ENCODE assay signal across 25 cellular contexts in genomic region chr14:99217556-99217955, GRCh38. TPM values are rescaled to one million over a fixed set of nuclear protein-coding genes. Genes with fewer than 3 reads are reported as not detected.
A peak's percentile ranks its signal among the peaks of the same experiment; 100 is the strongest.
DNase-seq lines count a peak whose midpoint lies in the region; ATAC-seq lines count a peak whose summit lies in the region.
"Had no signal": no experiment of that assay in that cellular context is flagged by ENCODE, and none has a peak within 500 bp of the region (broad histone marks: within the 10 kb centered on the region; RNA-seq: fewer than 3 reads in every experiment).

No MANE protein-coding gene starts in this region.

- no peak for ATAC-seq in activated CD4-positive, alpha-beta T cell treated with anti-CD3 and anti-CD28 coated beads for 36 hours
- no peak for ATAC-seq in activated naive CD4-positive, alpha-beta T cell treated with anti-CD3 and anti-CD28 coated beads, Interleukin-2, amount 50 U/mL, for 72 hours
- peak; percentile 6 for ATAC-seq in naive thymus-derived CD4-positive, alpha-beta T cell
- no peak for ATAC-seq in GM19023 (IDR thresholded peaks at IDR 0.05; ENCODE audit: unreplicated experiment)
- ATAC-seq: lower lobe of right lung, right cardiac atrium, SK-N-SH treated with all-trans-retinoic acid at 6 μM for 48 hours had no signal

- H3K4me1 Mint-ChIP-seq in activated CD4-positive, alpha-beta T cell treated with anti-CD3 and anti-CD28 coated beads for 36 hours, result peaks cover 91% of the 10 kb centered on the region
- H3K4me1 Mint-ChIP-seq in CD8-positive, alpha-beta memory T cell, result peaks cover 91 to 97% (median 96%) of the 10 kb centered on the region in 3 donors
- H3K4me1 Mint-ChIP-seq in naive thymus-derived CD4-positive, alpha-beta T cell, result peaks cover 69 to 99% (median 92%) of the 10 kb centered on the region in 7 donors
- H3K4me1 Mint-ChIP-seq: activated B cell treated with CpG ODN at 0.5 μM for 24 hours, neural crest cell had no signal

- H3K9me3 Mint-ChIP-seq in activated CD4-positive, alpha-beta T cell treated with anti-CD3 and anti-CD28 coated beads for 36 hours (ENCODE audit: low read depth), result no peaks in the 10 kb centered on the region
- no peaks in the 10 kb centered on the region for H3K9me3 Mint-ChIP-seq in CD8-positive, alpha-beta memory T cell
- no peaks in the 10 kb centered on the region for H3K9me3 Mint-ChIP-seq in activated naive CD4-positive, alpha-beta T cell treated with anti-CD3 and anti-CD28 coated beads, Interleukin-2, amount 50 U/mL, for 72 hours
- H3K9me3 Mint-ChIP-seq in naive thymus-derived CD4-positive, alpha-beta T cell, result peaks cover 0 to 7% (median 0%) of the 10 kb centered on the region in 11 donors
- H3K9me3 Mint-ChIP-seq: activated B cell treated with CpG ODN at 0.5 μM for 24 hours; activated T-helper 1 cell treated with anti-CD3 and anti-CD28 coated beads, Interleukin-12 subunit alpha, Interleukin-12 subunit beta, Interleukin-2, Interleukin-4 antibody, amounts not matched to agents 30 ng/mL and 10 ng/mL and 1 ng/mL, durations not matched to agents 14 hours and 24 hours and 36 hours; neural crest cell had no signal

- no peaks in the 10 kb centered on the region for H3K27me3 ChIP-seq in CD8-positive, alpha-beta memory T cell (ENCODE audit: insufficient read depth, low read length, poor library complexity, severe bottlenecking)
- H3K27me3 ChIP-seq in naive thymus-derived CD4-positive, alpha-beta T cell (ENCODE audit: control insufficient read depth in 2 of 2, insufficient read depth in 2 of 2, low read length in 2 of 2), result no peaks in the 10 kb centered on the region

- no peak overlapping the region for H3K4me3 Mint-ChIP-seq in activated CD4-positive, alpha-beta T cell treated with anti-CD3 and anti-CD28 coated beads for 36 hours
- H3K4me3 Mint-ChIP-seq in CD8-positive, alpha-beta memory T cell, result peak overlapping the region in 6 of 7 donors; percentile 42 to 84 (median 74)
- peak overlapping the region; percentile 79 to 94 (median 88) for H3K4me3 Mint-ChIP-seq in naive thymus-derived CD4-positive, alpha-beta T cell
- H3K4me3 Mint-ChIP-seq: activated B cell treated with CpG ODN at 0.5 μM for 24 hours, neural crest cell had no signal

- CTCF ChIA-PET in activated CD4-positive, alpha-beta T cell treated with anti-CD3 and anti-CD28 coated beads for 36 hours (lab: Charles Lee), result interaction anchor here (0.6 to 1.5 kb wide), 5 partner anchors 11 to 29 kb away, joined by 3 to 8 read pairs (median 3); no protein-coding TSS in a partner anchor
- CTCF ChIA-PET in CD8-positive, alpha-beta memory T cell (lab: Charles Lee), result interaction anchor here (1.6 to 4.3 kb wide), 3 partner anchors 9 to 50 kb away, joined by 8 to 29 read pairs (median 10); no protein-coding TSS in a partner anchor
- CTCF ChIA-PET in naive thymus-derived CD4-positive, alpha-beta T cell (lab: Charles Lee), result interaction anchor here (0.7 to 2.2 kb wide), 2 partner anchors 10 to 12 kb away, joined by 3 to 9 read pairs; no protein-coding TSS in a partner anchor

- H3K27ac ChIP-seq in CD8-positive, alpha-beta memory T cell (ENCODE audit: low read depth, low read length), result no peak overlapping the region
- peak overlapping the region; percentile 62 for H3K27ac ChIP-seq in naive thymus-derived CD4-positive, alpha-beta T cell (ENCODE audit: low read depth, low read length)
- H3K27ac ChIP-seq: lower lobe of right lung, tibial artery had no signal

- no peak for DNase-seq in activated CD4-positive, alpha-beta T cell treated with anti-CD3 and anti-CD28 coated beads for 36 hours
- no peak for DNase-seq in activated CD4-positive, alpha-beta T cell treated with anti-CD3 and anti-CD28 coated beads for 4 hours
- DNase-seq in CD8-positive, alpha-beta memory T cell, result peak in 1 of 5 donors; percentile 41
- DNase-seq in activated naive CD4-positive, alpha-beta T cell treated with anti-CD3 and anti-CD28 coated beads, Interleukin-2, amount 50 U/mL, for 72 hours (ENCODE audit: low spot score in 2 of 2), result no peak
- DNase-seq in naive thymus-derived CD4-positive, alpha-beta T cell, result peak in 1 of 9 donors; percentile 63
- DNase-seq in NCI-H146 (lab: John Stamatoyannopoulos, UW) (no peak), hypothalamus (lab: John Stamatoyannopoulos, UW) (no peak)
- DNase-seq: 8988T; activated B cell treated with CpG ODN at 0.5 μM for 24 hours; amygdala; cortex of kidney; DMS53; GDM1; lower lobe of right lung; NCI-H1105 treated with DMSO at 0.1 percent for 48 hours; NCI-H2029 treated with DMSO at 0.1 percent for 48 hours; NCI-H2227 treated with DMSO at 0.1 percent for 48 hours; right cardiac atrium; RPMI8226; stimulated activated CD4-positive, alpha-beta T cell treated with anti-CD3 and anti-CD28 coated beads, Interleukin-4, amount 100 ng/mL, for 1 hour; tibial artery had no signal

- no peaks in the 10 kb centered on the region for H3K9me3 ChIP-seq in CD8-positive, alpha-beta memory T cell (ENCODE audit: low read length)
- no peaks in the 10 kb centered on the region for H3K9me3 ChIP-seq in naive thymus-derived CD4-positive, alpha-beta T cell (ENCODE audit: control insufficient read depth in 2 of 3, low read length in 3 of 3)
- H3K9me3 ChIP-seq: lower lobe of right lung, tibial artery had no signal

- peak overlapping the region; percentile 79 for H3K27ac Mint-ChIP-seq in activated CD4-positive, alpha-beta T cell treated with anti-CD3 and anti-CD28 coated beads for 36 hours
- peak overlapping the region in 6 of 8 donors; percentile 52 to 96 (median 92) for H3K27ac Mint-ChIP-seq in CD8-positive, alpha-beta memory T cell
- H3K27ac Mint-ChIP-seq in activated naive CD4-positive, alpha-beta T cell treated with anti-CD3 and anti-CD28 coated beads, Interleukin-2, amount 50 U/mL, for 72 hours, result peak overlapping the region; percentile 20 to 84
- H3K27ac Mint-ChIP-seq in naive thymus-derived CD4-positive, alpha-beta T cell, result peak overlapping the region; percentile 55 to 100 (median 98)
- H3K27ac Mint-ChIP-seq: activated B cell treated with CpG ODN at 0.5 μM for 24 hours had no signal

- H3K36me3 ChIP-seq in CD8-positive, alpha-beta memory T cell (ENCODE audit: insufficient read depth, low read length), result peaks cover 10% of the 10 kb centered on the region
- peaks cover 6 to 34% (median 15%) of the 10 kb centered on the region in 3 experiments for H3K36me3 ChIP-seq in naive thymus-derived CD4-positive, alpha-beta T cell (ENCODE audit: control insufficient read depth in 2 of 3, insufficient read depth in 3 of 3, low read length in 3 of 3)
- H3K36me3 ChIP-seq: lower lobe of right lung, tibial artery had no signal

- POLR2A ChIA-PET in activated CD4-positive, alpha-beta T cell treated with anti-CD3 and anti-CD28 coated beads for 36 hours (lab: Charles Lee), result interaction anchor here (0.7 to 1.1 kb wide), 2 partner anchors 24 to 54 kb away, joined by 4 to 8 read pairs; partner anchors contain the start of gene BCL11B
- POLR2A ChIA-PET in CD8-positive, alpha-beta memory T cell (lab: Charles Lee), result interaction anchor here (0.9 to 1.5 kb wide), 4 partner anchors 8 to 44 kb away, joined by 3 to 6 read pairs (median 4); no protein-coding TSS in a partner anchor
- POLR2A ChIA-PET in naive thymus-derived CD4-positive, alpha-beta T cell (lab: Charles Lee), result interaction anchor here (0.7 to 69.0 kb wide), 5 partner anchors 9 to 1022 kb away, joined by 3 to 2458 read pairs (median 1374); partner anchors contain the start of gene BCL11B

- peaks cover 53% of the 10 kb centered on the region for H3K36me3 Mint-ChIP-seq in activated CD4-positive, alpha-beta T cell treated with anti-CD3 and anti-CD28 coated beads for 36 hours (ENCODE audit: low read depth)
- H3K36me3 Mint-ChIP-seq in CD8-positive, alpha-beta memory T cell, result peaks cover 0 to 70% (median 14%) of the 10 kb centered on the region in 3 donors
- peaks cover 0 to 41% of the 10 kb centered on the region in 2 donors for H3K36me3 Mint-ChIP-seq in activated naive CD4-positive, alpha-beta T cell treated with anti-CD3 and anti-CD28 coated beads, Interleukin-2, amount 50 U/mL, for 72 hours
- H3K36me3 Mint-ChIP-seq in naive thymus-derived CD4-positive, alpha-beta T cell, result peaks cover 4 to 48% (median 33%) of the 10 kb centered on the region in 5 donors

- H3K4me1 ChIP-seq in CD8-positive, alpha-beta memory T cell (ENCODE audit: insufficient read depth, low read length), result peaks cover 92% of the 10 kb centered on the region
- H3K4me1 ChIP-seq in naive thymus-derived CD4-positive, alpha-beta T cell (ENCODE audit: control insufficient read depth in 2 of 2, insufficient read depth in 2 of 2, low read length in 2 of 2), result peaks cover 71 to 91% of the 10 kb centered on the region in 2 donors
- H3K4me1 ChIP-seq: lower lobe of right lung had no signal

- H3K27me3 Mint-ChIP-seq in activated CD4-positive, alpha-beta T cell treated with anti-CD3 and anti-CD28 coated beads for 36 hours, result no peaks in the 10 kb centered on the region
- H3K27me3 Mint-ChIP-seq in CD8-positive, alpha-beta memory T cell, result peaks cover 0 to 4% of the 10 kb centered on the region in 2 donors
- no peaks in the 10 kb centered on the region for H3K27me3 Mint-ChIP-seq in naive thymus-derived CD4-positive, alpha-beta T cell
- H3K27me3 Mint-ChIP-seq: activated B cell treated with CpG ODN at 0.5 μM for 24 hours had no signal

- peak overlapping the region; percentile 33 for H3K4me3 ChIP-seq in CD8-positive, alpha-beta memory T cell (ENCODE audit: low read length)
- H3K4me3 ChIP-seq in naive thymus-derived CD4-positive, alpha-beta T cell (ENCODE audit: low read length), result no peak overlapping the region
- H3K4me3 ChIP-seq: lower lobe of right lung, tibial artery had no signal

- intact Hi-C loops in activated CD4-positive, alpha-beta T cell treated with anti-CD3 and anti-CD28 coated beads for 36 hours (cut with DNase I, micrococcal nuclease), result loop anchor here in 1 of 2 experiments (2.0 kb wide), 2 partner anchors 13 to 17 kb away; no protein-coding TSS in a partner anchor
- intact Hi-C loops in naive thymus-derived CD4-positive, alpha-beta T cell (cut with micrococcal nuclease), result loop anchor here in 1 of 2 donors (2.0 kb wide), 1 partner anchor 13 kb away; no protein-coding TSS in a partner anchor

RNA-seq across cellular contexts. Expression of gene BCL11B, which starts 54.4 kb away (rescaled TPM):
- total RNA-seq in activated CD4-positive, alpha-beta T cell treated with anti-CD3 and anti-CD28 coated beads for 36 hours, result 10 to 100 TPM; 62.1 to 66.2 TPM
- total RNA-seq in CD8-positive, alpha-beta memory T cell, result 10 to 100 TPM; 42.0 to 42.5 TPM
- 9.7 TPM for polyA plus RNA-seq in CD8-positive, alpha-beta memory T cell
- 10 to 100 TPM; 57.8 to 65.7 TPM for total RNA-seq in activated naive CD4-positive, alpha-beta T cell treated with anti-CD3 and anti-CD28 coated beads, Interleukin-2, amount 50 U/mL, for 72 hours
- 100 to 1,000 TPM in 4 of 5 experiments, 10 to 100 TPM in 1; 96.3 to 269 (median 223) TPM for total RNA-seq in naive thymus-derived CD4-positive, alpha-beta T cell
- polyA plus RNA-seq in naive thymus-derived CD4-positive, alpha-beta T cell, result 10 to 100 TPM; 10.9 to 11.6 TPM
